In the genomic region with DNA sequence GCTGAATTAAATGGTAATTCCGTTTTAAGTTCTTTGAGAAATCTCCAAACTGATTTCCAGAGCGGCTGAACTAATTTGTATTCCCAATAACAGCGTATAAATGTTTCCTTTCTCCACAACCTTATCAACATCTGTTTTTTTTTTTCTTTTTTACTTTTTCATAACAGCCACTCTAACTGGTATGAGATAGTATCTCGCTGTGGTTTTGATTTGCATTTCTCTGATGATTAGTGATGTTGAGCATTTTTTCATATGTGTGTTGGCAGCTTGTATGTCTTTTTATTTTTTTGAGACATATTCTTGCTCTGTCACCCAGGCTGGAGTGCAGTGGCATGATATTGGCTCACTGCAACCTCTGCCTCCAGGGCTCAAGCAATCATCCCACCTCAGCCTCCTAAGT, we compare ENCODE assay signal across 5 cellular contexts.
DNase-seq lines count a peak whose midpoint lies in the region; ATAC-seq lines count a peak whose summit lies in the region.
"Not testable (repeated sequence)": the region's sequence is repeated elsewhere in the genome, so short reads cannot be mapped to it uniquely, and the experiment has no call there.

No MANE protein-coding gene starts in this region.

- ATAC-seq in SK-N-SH treated with all-trans-retinoic acid at 6 μM for 48 hours: peak; percentile 53; the same call in 2 of the 3 replicates

- H3K36me3 ChIP-seq in SK-N-MC (ENCODE audit: insufficient read depth, low read length): not testable (repeated sequence)

- not testable (repeated sequence) for H3K9ac ChIP-seq in SK-N-MC (ENCODE audit: insufficient read length)

- H3K4me3 ChIP-seq in SK-N-MC: peak overlapping the region; percentile 29; the same call in 1 of the 2 replicates

- H3K9me3 ChIP-seq in SK-N-MC (ENCODE audit: low read depth, low read length): not testable (repeated sequence)

- DNase-seq in HT1080 (ENCODE audit: low read depth) (peak; percentile 5), M059J (ENCODE audit: low read depth) (peak; percentile 27), SK-N-MC (ENCODE audit: low read depth, low spot score) (peak; percentile 26), islet precursor cell (peak; percentile 48)

- not testable (repeated sequence) for H3K27ac ChIP-seq in SK-N-MC
